Comparison of ENCODE assay signal across 18 cellular contexts in genomic region chr18:8081872-8082553, GRCh38.
DNase-seq lines count a peak whose midpoint lies in the region; ATAC-seq and TF ChIP-seq lines count a peak whose summit lies in the region.
"Had no signal": no experiment of that assay in that cellular context is flagged by ENCODE, and none has a peak within 500 bp of the region (broad histone marks: within the 10 kb centered on the region; RNA-seq: fewer than 3 reads in every experiment).

No MANE protein-coding gene starts in this region.

- TF ChIP-seq CTCF in lung (IDR thresholded peaks at IDR 0.05; ENCODE audit: control extremely low read depth, extremely low read depth) (no peak), spleen (IDR thresholded peaks at IDR 0.05 in 8 of 11, conservative IDR thresholded peaks at IDR 0.05 in 3 of 11) (no peak)

- DNase-seq in NCI-H2171 treated with DMSO at 0.1 percent for 48 hours (lab: John Stamatoyannopoulos, UW) = peak; percentile 32
- no peak for DNase-seq in NCI-H2171 (lab: John Stamatoyannopoulos, UW)
- DNase-seq in NCI-H187 treated with DMSO at 0.1 percent for 48 hours (lab: John Stamatoyannopoulos, UW) = peak; percentile 31
- DNase-seq in NCI-H748 treated with DMSO at 0.1 percent for 48 hours (lab: John Stamatoyannopoulos, UW) = peak; percentile 92
- peak; percentile 43 for DNase-seq in lung (ENCODE audit: low spot score)
- no peak for DNase-seq in activated CD8-positive, alpha-beta memory T cell treated with anti-CD3 and anti-CD28 coated beads, Interleukin-2, amount 50 U/mL, for 48 hours
- no peak for DNase-seq in spleen
- DNase-seq: brain microvascular endothelial cell; natural killer cell; NCI-H1694 treated with DMSO at 0.1 percent for 48 hours; stimulated activated CD4-positive, alpha-beta T cell treated with anti-CD3 and anti-CD28 coated beads, Interleukin-4, amount 100 ng/mL, for 24 hours; uterus had no signal

- intact Hi-C loops in spleen (cut with DNase I; ENCODE audit: low total_unique reads) = no loop called here

- H3K4me3 ChIP-seq in lung = no peak overlapping the region
- no peak overlapping the region for H3K4me3 ChIP-seq in spleen
- H3K4me3 ChIP-seq: BLaER1, hepatocyte, skin epidermis, uterus had no signal

- peaks cover 2% of the 10 kb centered on the region in 2 donors for H3K36me3 ChIP-seq in lung (ENCODE audit: control insufficient read depth in 2 of 2, insufficient read depth in 2 of 2, low read length in 2 of 2)
- peaks cover 0 to 9% (median 0%) of the 10 kb centered on the region in 6 donors for H3K36me3 ChIP-seq in spleen
- H3K36me3 ChIP-seq: BLaER1, brain microvascular endothelial cell, uterus had no signal

- TF ChIP-seq POLR2A in spleen (IDR thresholded peaks at IDR 0.05) = no peak

- H3K27ac ChIP-seq in lung (ENCODE audit: low read depth in 1 of 2, low read length in 1 of 2) (no peak overlapping the region), spleen (no peak overlapping the region)
- H3K27ac ChIP-seq: BLaER1, brain microvascular endothelial cell, hepatocyte, parathyroid adenoma, skin epidermis, uterus had no signal

- WGBS in lung, 2 donors = 46 to 71% methylated on average over 3 of the region's 3 CpGs
- 80 to 92% (median 87%) methylated on average over 3 of the region's 3 CpGs for WGBS in spleen, 5 donors

- no peaks in the 10 kb centered on the region for H3K9me3 ChIP-seq in lung (ENCODE audit: control insufficient read depth in 2 of 2, insufficient read depth in 1 of 2, low read length in 1 of 2)
- H3K9me3 ChIP-seq in spleen = no peaks in the 10 kb centered on the region
- H3K9me3 ChIP-seq: BLaER1, uterus had no signal

- H3K27me3 ChIP-seq in lung (ENCODE audit: control insufficient read depth, insufficient read depth) (no peaks in the 10 kb centered on the region), spleen (replicated peaks in 1 of 7) (no peaks in the 10 kb centered on the region)
- H3K27me3 ChIP-seq: BLaER1, brain microvascular endothelial cell, hepatocyte, uterus had no signal

- ATAC-seq in lung (ENCODE audit: insufficient read depth, low FRiP score) (no peak), HG02840 (IDR thresholded peaks at IDR 0.05; ENCODE audit: low FRiP score, unreplicated experiment) (no peak)
- ATAC-seq: activated T-helper 17 cell treated with anti-CD3 and anti-CD28 coated beads, Interleukin-2, amount 50 U/mL, for 72 hours; natural killer cell had no signal

- H3K4me1 ChIP-seq in lung (ENCODE audit: control insufficient read depth in 2 of 2, insufficient read depth in 2 of 2, low read length in 2 of 2) = peaks cover 0 to 4% of the 10 kb centered on the region in 2 donors
- no peaks in the 10 kb centered on the region for H3K4me1 ChIP-seq in spleen
- H3K4me1 ChIP-seq: BLaER1, uterus had no signal

Comparison
In these comparisons a context has a peak if more than half of its experiments do, and no peak if none do; other contexts are left out.
1. DNase-seq: peak in NCI-H2171 treated with DMSO at 0.1 percent for 48 hours (single experiment), NCI-H187 treated with DMSO at 0.1 percent for 48 hours (single experiment), NCI-H748 treated with DMSO at 0.1 percent for 48 hours (single experiment) and lung (single experiment); none in NCI-H2171 (single experiment), activated CD8-positive, alpha-beta memory T cell treated with anti-CD3 and anti-CD28 coated beads, Interleukin-2, amount 50 U/mL, for 48 hours (single experiment) and spleen (single experiment).